In the genomic region with DNA sequence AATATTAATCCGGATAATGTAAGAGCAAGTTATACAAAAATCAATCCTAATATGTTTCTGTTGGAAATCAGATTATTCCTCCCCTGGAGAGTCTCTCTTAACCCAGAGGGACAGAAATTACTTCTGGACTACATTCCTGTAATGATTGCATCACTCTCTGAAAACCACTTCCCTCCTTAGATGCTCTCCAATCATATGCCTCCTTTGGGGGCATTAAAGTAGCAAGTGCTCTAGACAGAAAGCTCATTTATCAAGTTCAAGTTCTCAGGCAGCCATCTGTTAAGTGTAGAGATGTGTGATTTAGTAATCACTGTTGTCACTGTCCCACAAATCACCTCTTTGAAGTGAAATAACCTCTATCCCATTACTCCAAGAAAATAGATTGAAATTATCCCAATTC, we compare ENCODE assay signal across 17 cellular contexts.
A peak's percentile ranks its signal among the peaks of the same experiment; 100 is the strongest.
DNase-seq lines count a peak whose midpoint lies in the region; ATAC-seq and TF ChIP-seq lines count a peak whose summit lies in the region.
"Had no signal": no experiment of that assay in that cellular context is flagged by ENCODE, and none has a peak within 500 bp of the region (broad histone marks: within the 10 kb centered on the region; RNA-seq: fewer than 3 reads in every experiment).

No MANE protein-coding gene starts in this region.

- H3K27ac Mint-ChIP-seq in T-helper 2 cell treated with Interferon-gamma antibody and Interleukin-4, amounts not matched to agents 5 μg/mL and 100 μg/mL, for 36 hours, result no peak overlapping the region
- no peak overlapping the region for H3K27ac Mint-ChIP-seq in activated CD4-positive, alpha-beta T cell treated with anti-CD3 and anti-CD28 coated beads, Interleukin-2, amount 10 ng/mL, durations not matched to agents 24 days and 14 days
- H3K27ac Mint-ChIP-seq: activated naive CD8-positive, alpha-beta T cell treated with anti-CD3 and anti-CD28 coated beads for 36 hours had no signal

- H3K36me3 Mint-ChIP-seq in T-helper 2 cell treated with Interferon-gamma antibody and Interleukin-4, amounts not matched to agents 5 μg/mL and 100 μg/mL, for 36 hours (ENCODE audit: low read depth), result no peaks in the 10 kb centered on the region
- H3K36me3 Mint-ChIP-seq in activated CD4-positive, alpha-beta T cell treated with anti-CD3 and anti-CD28 coated beads, Interleukin-2, amount 10 ng/mL, durations not matched to agents 24 days and 14 days (ENCODE audit: low read depth), result no peaks in the 10 kb centered on the region
- H3K36me3 Mint-ChIP-seq: activated naive CD8-positive, alpha-beta T cell treated with anti-CD3 and anti-CD28 coated beads for 36 hours had no signal

- H3K9me3 Mint-ChIP-seq in T-helper 2 cell treated with Interferon-gamma antibody and Interleukin-4, amounts not matched to agents 5 μg/mL and 100 μg/mL, for 36 hours, result no peaks in the 10 kb centered on the region
- no peaks in the 10 kb centered on the region for H3K9me3 Mint-ChIP-seq in activated CD4-positive, alpha-beta T cell treated with anti-CD3 and anti-CD28 coated beads, Interleukin-2, amount 10 ng/mL, durations not matched to agents 24 days and 14 days
- H3K9me3 Mint-ChIP-seq: central memory CD8-positive, alpha-beta T cell had no signal

- DNase-seq in NCI-H1092 treated with DMSO at 0.1 percent for 48 hours (lab: John Stamatoyannopoulos, UW), result peak; percentile 9
- no peak for DNase-seq in NCI-H1092 (lab: John Stamatoyannopoulos, UW)
- peak; percentile 50 to 73 for DNase-seq in NCI-H2081 (lab: John Stamatoyannopoulos, UW)
- peak; percentile 83 to 88 for DNase-seq in SHP77 (lab: John Stamatoyannopoulos, UW)
- no peak for DNase-seq in T-helper 2 cell treated with Interferon-gamma antibody and Interleukin-4, amounts not matched to agents 5 μg/mL and 100 μg/mL, for 36 hours (ENCODE audit: low spot score)
- DNase-seq in activated CD4-positive, alpha-beta T cell treated with anti-CD3 and anti-CD28 coated beads, Interleukin-2, amount 10 ng/mL, durations not matched to agents 24 days and 14 days, result no peak
- DNase-seq: activated CD8-positive, alpha-beta memory T cell treated with anti-CD3 and anti-CD28 coated beads, Interleukin-2, amount 50 U/mL, for 48 hours; activated naive CD8-positive, alpha-beta T cell treated with anti-CD3 and anti-CD28 coated beads for 36 hours; heart left ventricle; occipital lobe; trophoblast cell had no signal

- H3K27me3 Mint-ChIP-seq in T-helper 2 cell treated with Interferon-gamma antibody and Interleukin-4, amounts not matched to agents 5 μg/mL and 100 μg/mL, for 36 hours (ENCODE audit: low read depth), result no peaks in the 10 kb centered on the region
- H3K27me3 Mint-ChIP-seq in activated CD4-positive, alpha-beta T cell treated with anti-CD3 and anti-CD28 coated beads, Interleukin-2, amount 10 ng/mL, durations not matched to agents 24 days and 14 days, result no peaks in the 10 kb centered on the region
- H3K27me3 Mint-ChIP-seq: activated naive CD8-positive, alpha-beta T cell treated with anti-CD3 and anti-CD28 coated beads for 36 hours; central memory CD8-positive, alpha-beta T cell had no signal

- no peak for TF ChIP-seq EP300 in neural cell (conservative IDR thresholded peaks at IDR 0.05; ENCODE audit: poor library complexity, severe bottlenecking)

- no peaks in the 10 kb centered on the region for H3F3A ChIP-seq in neural cell (ENCODE audit: insufficient read depth, low read length, poor library complexity, severe bottlenecking)

- H3K36me3 ChIP-seq in neural cell (ENCODE audit: insufficient read depth, low read length), result no peaks in the 10 kb centered on the region
- H3K36me3 ChIP-seq: heart left ventricle had no signal

- TF ChIP-seq RAD21 in neural cell (conservative IDR thresholded peaks at IDR 0.05), result no peak

- no peak overlapping the region for H3K27ac ChIP-seq in neural cell (ENCODE audit: low read length)
- H3K27ac ChIP-seq: 22Rv1, heart left ventricle, VCaP had no signal

- H3K9ac ChIP-seq in neural cell (ENCODE audit: low read length), result no peak overlapping the region

- H2AFZ ChIP-seq in neural cell (ENCODE audit: low read depth, low read length), result no peak overlapping the region

- H3K4me1 Mint-ChIP-seq in T-helper 2 cell treated with Interferon-gamma antibody and Interleukin-4, amounts not matched to agents 5 μg/mL and 100 μg/mL, for 36 hours (ENCODE audit: low read depth), result no peaks in the 10 kb centered on the region
- no peaks in the 10 kb centered on the region for H3K4me1 Mint-ChIP-seq in activated CD4-positive, alpha-beta T cell treated with anti-CD3 and anti-CD28 coated beads, Interleukin-2, amount 10 ng/mL, durations not matched to agents 24 days and 14 days
- H3K4me1 Mint-ChIP-seq: activated naive CD8-positive, alpha-beta T cell treated with anti-CD3 and anti-CD28 coated beads for 36 hours; central memory CD8-positive, alpha-beta T cell had no signal

- H3K9me2 ChIP-seq in neural cell (ENCODE audit: insufficient read depth, low read length), result no peaks in the 10 kb centered on the region

- no peak for TF ChIP-seq CTCF in neural cell (IDR thresholded peaks at IDR 0.05; ENCODE audit: poor library complexity, severe bottlenecking)

- H3K79me2 ChIP-seq in neural cell (replicated peaks; ENCODE audit: insufficient read depth, low read length), result no peaks in the 10 kb centered on the region

- H4K20me1 ChIP-seq in neural cell (ENCODE audit: insufficient read depth), result no peaks in the 10 kb centered on the region

- intact Hi-C loops in activated CD4-positive, alpha-beta T cell treated with anti-CD3 and anti-CD28 coated beads, Interleukin-2, amount 10 ng/mL, durations not matched to agents 24 days and 14 days (cut with micrococcal nuclease), result no loop called here

- no peaks in the 10 kb centered on the region for H3K27me3 ChIP-seq in neural cell (ENCODE audit: insufficient read depth, low read depth, low read length)
- H3K27me3 ChIP-seq: heart left ventricle had no signal

- H3K4me2 ChIP-seq in neural cell (ENCODE audit: low read length), result no peak overlapping the region

- H3K4me3 ChIP-seq in neural cell (ENCODE audit: low read length), result no peak overlapping the region
- H3K4me3 ChIP-seq: heart left ventricle, lung had no signal

- no peak overlapping the region for H3K4me3 Mint-ChIP-seq in T-helper 2 cell treated with Interferon-gamma antibody and Interleukin-4, amounts not matched to agents 5 μg/mL and 100 μg/mL, for 36 hours
- H3K4me3 Mint-ChIP-seq in activated CD4-positive, alpha-beta T cell treated with anti-CD3 and anti-CD28 coated beads, Interleukin-2, amount 10 ng/mL, durations not matched to agents 24 days and 14 days, result no peak overlapping the region
- H3K4me3 Mint-ChIP-seq: activated naive CD8-positive, alpha-beta T cell treated with anti-CD3 and anti-CD28 coated beads for 36 hours; central memory CD8-positive, alpha-beta T cell had no signal

- ATAC-seq in HG03097 (IDR thresholded peaks at IDR 0.05; ENCODE audit: low FRiP score, unreplicated experiment), result no peak
- ATAC-seq: heart left ventricle had no signal

- H3K9me3 ChIP-seq in neural cell (ENCODE audit: low read length), result no peaks in the 10 kb centered on the region

TF ChIP-seq in neural cell, 6 proteins besides CTCF, POLR2A, EP300 and RAD21:
- TF ChIP-seq EZH2 (IDR thresholded peaks at IDR 0.05; ENCODE audit: borderline replicate concordance, insufficient read depth, low read length, poor library complexity, severe bottlenecking) (no peak), POLR2AphosphoS5 (IDR thresholded peaks at IDR 0.05) (peak; percentile 22)

Comparison
In these comparisons a context has a peak if more than half of its experiments do, and no peak if none do; other contexts are left out.
1. DNase-seq: peak in NCI-H1092 treated with DMSO at 0.1 percent for 48 hours (single experiment), NCI-H2081 (2 of 2) and SHP77 (2 of 2); none in NCI-H1092 (single experiment), T-helper 2 cell treated with Interferon-gamma antibody and Interleukin-4, amounts not matched to agents 5 μg/mL and 100 μg/mL, for 36 hours (single experiment) and activated CD4-positive, alpha-beta T cell treated with anti-CD3 and anti-CD28 coated beads, Interleukin-2, amount 10 ng/mL, durations not matched to agents 24 days and 14 days (single experiment).